ENCODE assay signal across 8 cellular contexts in genomic region chr17:41678907-41679739, GRCh38. TPM values are rescaled to one million over a fixed set of nuclear protein-coding genes. Genes with fewer than 3 reads are reported as not detected.
DNase-seq lines count a peak whose midpoint lies in the region; ATAC-seq and TF ChIP-seq lines count a peak whose summit lies in the region.

No MANE protein-coding gene starts in this region.

- H3K9me3 Mint-ChIP-seq in IgD-negative memory B cell, result peaks cover 0 to 2% (median 0%) of the 10 kb centered on the region in 3 donors
- peaks cover 5% of the 10 kb centered on the region for H3K9me3 Mint-ChIP-seq in activated CD4-positive, alpha-beta T cell treated with anti-CD3 and anti-CD28 coated beads, Interleukin-2, amount 10 ng/mL, durations not matched to agents 7 days and 5 days

- peak overlapping the region; percentile 34 to 94 (median 75) for H3K4me2 ChIP-seq in BLaER1 treated with 17β-estradiol and CSF1 and Interleukin-3, amounts not matched to agents 10 nM and 100 nM

- peaks cover 0 to 9% (median 0%) of the 10 kb centered on the region in 11 experiments; a peak in 6 of 22 replicates for H3K27me3 ChIP-seq in BLaER1 treated with 17β-estradiol and CSF1 and Interleukin-3, amounts not matched to agents 10 nM and 100 nM
- peaks cover 0 to 18% (median 0%) of the 10 kb centered on the region in 4 donors for H3K27me3 ChIP-seq in esophagus muscularis mucosa

- H3K4me1 ChIP-seq in BLaER1 treated with 17β-estradiol and CSF1 and Interleukin-3, amounts not matched to agents 10 nM and 100 nM, result peaks cover 27 to 76% (median 48%) of the 10 kb centered on the region in 10 experiments
- H3K4me1 ChIP-seq in esophagus muscularis mucosa, result peaks cover 0 to 3% (median 0%) of the 10 kb centered on the region in 4 donors

- peak overlapping the region; percentile 73 to 95 (median 89) for H3K27ac Mint-ChIP-seq in IgD-negative memory B cell
- H3K27ac Mint-ChIP-seq in activated CD4-positive, alpha-beta T cell treated with anti-CD3 and anti-CD28 coated beads, Interleukin-2, amount 10 ng/mL, durations not matched to agents 7 days and 5 days, result peak overlapping the region; percentile 96

- H3K9me3 ChIP-seq in BLaER1 treated with 17β-estradiol and CSF1 and Interleukin-3, amounts not matched to agents 10 nM and 100 nM (replicated peaks in 1 of 11), result peaks cover 0 to 24% (median 17%) of the 10 kb centered on the region in 11 experiments; a peak in 17 of 22 replicates
- no peaks in the 10 kb centered on the region for H3K9me3 ChIP-seq in esophagus muscularis mucosa

- 56% methylated on average over 6 of the region's 6 CpGs for WGBS in esophagus muscularis mucosa

- no peak for TF ChIP-seq CTCF in esophagus muscularis mucosa (IDR thresholded peaks at IDR 0.05)

- no peak for TF ChIP-seq EP300 in esophagus muscularis mucosa (IDR thresholded peaks at IDR 0.05)

- H3K27me3 Mint-ChIP-seq in IgD-negative memory B cell, result peaks cover 4% of the 10 kb centered on the region
- no peaks in the 10 kb centered on the region for H3K27me3 Mint-ChIP-seq in activated CD4-positive, alpha-beta T cell treated with anti-CD3 and anti-CD28 coated beads, Interleukin-2, amount 10 ng/mL, durations not matched to agents 7 days and 5 days

- intact Hi-C loops in esophagus muscularis mucosa (cut with DNase I), result no loop called here

- peak overlapping the region; percentile 56 to 90 (median 80) for H3K4me3 Mint-ChIP-seq in IgD-negative memory B cell
- peak overlapping the region; percentile 77 for H3K4me3 Mint-ChIP-seq in activated CD4-positive, alpha-beta T cell treated with anti-CD3 and anti-CD28 coated beads, Interleukin-2, amount 10 ng/mL, durations not matched to agents 7 days and 5 days

- no peaks in the 10 kb centered on the region for H4K20me1 ChIP-seq in BLaER1 treated with 17β-estradiol and CSF1 and Interleukin-3, amounts not matched to agents 10 nM and 100 nM

- POLR2A ChIA-PET in activated CD4-positive, alpha-beta T cell treated with anti-CD3 and anti-CD28 coated beads, Interleukin-2, amount 10 ng/mL, durations not matched to agents 7 days and 5 days (lab: Charles Lee), result interaction anchor here (0.6 to 3.4 kb wide), 3 partner anchors 11 to 161 kb away, joined by 3 to 86 read pairs (median 4); partner anchors contain the start of gene EIF1

- peaks cover 31 to 34% (median 31%) of the 10 kb centered on the region in 3 donors for H3K4me1 Mint-ChIP-seq in IgD-negative memory B cell
- H3K4me1 Mint-ChIP-seq in activated CD4-positive, alpha-beta T cell treated with anti-CD3 and anti-CD28 coated beads, Interleukin-2, amount 10 ng/mL, durations not matched to agents 7 days and 5 days, result peaks cover 58% of the 10 kb centered on the region

- H3K27ac ChIP-seq in BLaER1 treated with 17β-estradiol and CSF1 and Interleukin-3, amounts not matched to agents 10 nM and 100 nM, result peak overlapping the region in 9 of 11 experiments; percentile 43 to 88 (median 73); a peak in 18 of 22 replicates
- peak overlapping the region; percentile 12 to 70 (median 63) for H3K27ac ChIP-seq in esophagus muscularis mucosa (replicated peaks in 1 of 4)

- no peaks in the 10 kb centered on the region for H3K36me3 ChIP-seq in BLaER1 treated with 17β-estradiol and CSF1 and Interleukin-3, amounts not matched to agents 10 nM and 100 nM
- no peaks in the 10 kb centered on the region for H3K36me3 ChIP-seq in esophagus muscularis mucosa

- peaks cover 3% of the 10 kb centered on the region for H3K36me3 Mint-ChIP-seq in IgD-negative memory B cell
- peaks cover 7% of the 10 kb centered on the region for H3K36me3 Mint-ChIP-seq in activated CD4-positive, alpha-beta T cell treated with anti-CD3 and anti-CD28 coated beads, Interleukin-2, amount 10 ng/mL, durations not matched to agents 7 days and 5 days (ENCODE audit: low read depth)

- no peak for TF ChIP-seq POLR2A in esophagus muscularis mucosa (IDR thresholded peaks at IDR 0.05; ENCODE audit: low read depth)

- CTCF ChIA-PET in activated CD4-positive, alpha-beta T cell treated with anti-CD3 and anti-CD28 coated beads, Interleukin-2, amount 10 ng/mL, durations not matched to agents 7 days and 5 days (lab: Charles Lee), result interaction anchor here (0.7 to 10.7 kb wide), 6 partner anchors 11 to 130 kb away, joined by 3 to 137 read pairs (median 8); partner anchors contain the start of gene EIF1

- DNase-seq in activated CD4-positive, alpha-beta T cell treated with anti-CD3 and anti-CD28 coated beads, Interleukin-2, amount 10 ng/mL, durations not matched to agents 7 days and 5 days, result peak; percentile 88
- DNase-seq in esophagus muscularis mucosa (ENCODE audit: extremely low spot score) (no peak), renal cortical epithelial cell (ENCODE audit: low read depth) (peak; percentile 98), T-helper 9 cell (no peak)

- peak overlapping the region in 8 of 11 experiments; percentile 34 to 78 (median 72); a peak in 15 of 22 replicates for H3K9ac ChIP-seq in BLaER1 treated with 17β-estradiol and CSF1 and Interleukin-3, amounts not matched to agents 10 nM and 100 nM

- ATAC-seq in GM19438 (IDR thresholded peaks at IDR 0.05; ENCODE audit: low read depth, unreplicated experiment), result peak; percentile 61
- no peak for ATAC-seq in HG03039 (IDR thresholded peaks at IDR 0.05; ENCODE audit: unreplicated experiment)

- peak overlapping the region in 6 of 10 experiments; percentile 2 to 60 (median 45); a peak in 11 of 20 replicates for H3K4me3 ChIP-seq in BLaER1 treated with 17β-estradiol and CSF1 and Interleukin-3, amounts not matched to agents 10 nM and 100 nM
- peak overlapping the region; percentile 16 to 38 (median 30) for H3K4me3 ChIP-seq in esophagus muscularis mucosa

RNA-seq across cellular contexts. Expression of gene EIF1, which starts 9.6 kb away (rescaled TPM):
- polyA plus RNA-seq in IgD-negative memory B cell, result 1,505 TPM
- total RNA-seq in activated CD4-positive, alpha-beta T cell treated with anti-CD3 and anti-CD28 coated beads, Interleukin-2, amount 10 ng/mL, durations not matched to agents 7 days and 5 days, result 100 to 1,000 TPM; 605 to 645 TPM
- total RNA-seq in esophagus muscularis mucosa (100 to 1,000 TPM; 158 to 426 (median 207) TPM), renal cortical epithelial cell (65.3 and 499 TPM in 2 replicates)

RNA-seq across cellular contexts. Expression of gene GAST, which starts 33.0 kb away (rescaled TPM):
- polyA plus RNA-seq in IgD-negative memory B cell, result not detected
- total RNA-seq in activated CD4-positive, alpha-beta T cell treated with anti-CD3 and anti-CD28 coated beads, Interleukin-2, amount 10 ng/mL, durations not matched to agents 7 days and 5 days, result not detected
- total RNA-seq in esophagus muscularis mucosa (not detected), renal cortical epithelial cell (not detected in 2 replicates)

RNA-seq across cellular contexts. Expression of gene KRT17, which starts 54.7 kb away (rescaled TPM):
- polyA plus RNA-seq in IgD-negative memory B cell, result not detected
- under 1 TPM in 1 of 2 experiments, not detected in 1; 0.25 TPM for total RNA-seq in activated CD4-positive, alpha-beta T cell treated with anti-CD3 and anti-CD28 coated beads, Interleukin-2, amount 10 ng/mL, durations not matched to agents 7 days and 5 days
- 1 to 10 TPM in 2 of 4 donors, under 1 TPM in 1, not detected in 1; 0.58 to 5.6 (median 1.2) TPM for total RNA-seq in esophagus muscularis mucosa
- 4.1 and 95.2 TPM in 2 replicates for total RNA-seq in renal cortical epithelial cell

RNA-seq across cellular contexts. Expression of gene HAP1, which starts 55.3 kb away (rescaled TPM):
- polyA plus RNA-seq in IgD-negative memory B cell, result not detected
- total RNA-seq in activated CD4-positive, alpha-beta T cell treated with anti-CD3 and anti-CD28 coated beads, Interleukin-2, amount 10 ng/mL, durations not matched to agents 7 days and 5 days, result under 1 TPM; 0.25 to 0.31 TPM
- total RNA-seq in esophagus muscularis mucosa (under 1 TPM in 1 of 4 donors, not detected in 3; 0.19 TPM), renal cortical epithelial cell (0.17 and 0.45 TPM in 2 replicates)

Comparison
In these comparisons a context has a peak if more than half of its experiments do, and no peak if none do; other contexts are left out.
1. DNase-seq: peak in activated CD4-positive, alpha-beta T cell treated with anti-CD3 and anti-CD28 coated beads, Interleukin-2, amount 10 ng/mL, durations not matched to agents 7 days and 5 days (single experiment) and renal cortical epithelial cell (single experiment); none in esophagus muscularis mucosa (single experiment) and T-helper 9 cell (single experiment).